Comparison of ENCODE assay signal across 8 cellular contexts in the genomic region with DNA sequence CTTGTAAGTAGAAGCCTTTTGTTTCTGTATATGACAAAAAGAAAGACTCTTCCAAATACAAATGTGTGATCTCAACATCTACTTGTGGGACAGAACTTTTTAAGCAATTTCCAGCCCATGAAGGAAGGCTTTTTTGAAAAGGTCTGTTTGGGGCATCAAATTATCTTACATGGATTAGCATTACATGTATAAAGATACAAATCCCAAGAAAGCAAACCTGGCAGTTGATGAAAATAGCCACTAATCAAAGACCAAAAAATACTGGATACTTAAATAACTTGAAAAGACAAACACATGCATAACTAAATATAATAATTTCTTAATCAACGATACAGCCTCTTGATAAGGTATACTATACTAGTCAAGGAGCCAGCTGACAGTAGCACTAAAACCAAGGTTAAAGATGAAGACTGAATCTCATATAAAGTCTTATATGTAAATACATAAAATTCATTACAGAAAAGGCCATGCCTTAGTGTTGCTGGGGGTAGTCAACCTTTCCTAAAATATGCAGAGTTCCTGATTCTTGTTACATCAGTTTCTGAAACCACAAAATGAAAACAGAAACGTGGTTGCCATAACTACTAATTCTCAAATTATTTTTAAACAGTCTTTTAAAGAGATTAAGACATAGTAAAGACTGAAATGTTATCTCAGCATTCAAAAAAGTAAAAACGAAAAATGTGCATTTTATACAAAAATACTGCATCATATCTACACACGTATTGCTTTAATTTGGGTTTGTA. TPM values are rescaled to one million over a fixed set of nuclear protein-coding genes. Genes with fewer than 3 reads are reported as not detected.
DNase-seq lines count a peak whose midpoint lies in the region; ATAC-seq, FAIRE-seq and TF ChIP-seq lines count a peak whose summit lies in the region.

No MANE protein-coding gene starts in this region.

- H3K9me3 ChIP-seq in parathyroid adenoma (ENCODE audit: control insufficient read depth, low read length), result no peaks in the 10 kb centered on the region

- ATAC-seq in GM21737 (IDR thresholded peaks at IDR 0.05; ENCODE audit: unreplicated experiment) (peak; percentile 28), HG03039 (IDR thresholded peaks at IDR 0.05; ENCODE audit: unreplicated experiment) (no peak)

- intact Hi-C loops in dorsolateral prefrontal cortex (cut with DNase I), result loop anchor here (5.0 kb wide), 2 partner anchors 43 to 163 kb away; no protein-coding TSS in a partner anchor

- DNase-seq in AG10803 (ENCODE audit: low read depth), result peak; percentile 85
- peak; percentile 66 for DNase-seq in RCC 7860 (ENCODE audit: low spot score)
- no peak for DNase-seq in dorsolateral prefrontal cortex
- no peak for DNase-seq in activated CD4-positive, alpha-beta T cell treated with anti-CD3 and anti-CD28 coated beads for 48 hours
- DNase-seq in GM20000 (ENCODE audit: low spot score), result no peak

- H3K27ac ChIP-seq in dorsolateral prefrontal cortex, result peak overlapping the region; percentile 72 to 97 (median 93)
- peak overlapping the region; percentile 15 for H3K27ac ChIP-seq in parathyroid adenoma

- H3K27me3 ChIP-seq in dorsolateral prefrontal cortex (no peaks in the 10 kb centered on the region), parathyroid adenoma (ENCODE audit: control insufficient read depth, insufficient read depth, low read length) (no peaks in the 10 kb centered on the region)

- no peaks in the 10 kb centered on the region for H3K36me3 ChIP-seq in parathyroid adenoma (ENCODE audit: control insufficient read depth, insufficient read depth, low read length)

- H3K4me2 ChIP-seq in parathyroid adenoma (ENCODE audit: low read length), result no peak overlapping the region

- no peak overlapping the region for H2AFZ ChIP-seq in parathyroid adenoma

- FAIRE-seq in RCC 7860 (lab: Jason Lieb, UNC), result peak; percentile 45

- H3K4me1 ChIP-seq in parathyroid adenoma, result peaks cover 3% of the 10 kb centered on the region

- H3K79me2 ChIP-seq in parathyroid adenoma, result peaks cover under 1% of the 10 kb centered on the region

- no peak for TF ChIP-seq CTCF in AG10803 (conservative IDR thresholded peaks at IDR 0.05; ENCODE audit: low read length)
- TF ChIP-seq CTCF in dorsolateral prefrontal cortex (IDR thresholded peaks at IDR 0.05 in 54 of 56, conservative IDR thresholded peaks at IDR 0.05 in 2 of 56; ENCODE audit: low read depth in 1 of 56, partially characterized antibody in 56 of 56), result peak in 1 of 56 donors; percentile 2
- no peak for TF ChIP-seq CTCF in parathyroid adenoma (IDR thresholded peaks at IDR 0.05)
- no peak for TF ChIP-seq CTCF in GM20000 (IDR thresholded peaks at IDR 0.05; ENCODE audit: extremely low read depth, missing control alignments)

- H3K4me3 ChIP-seq in AG10803 (ENCODE audit: low read length), result peak overlapping the region; percentile 79
- H3K4me3 ChIP-seq in dorsolateral prefrontal cortex, result peak overlapping the region; percentile 25 to 74 (median 56)
- H3K4me3 ChIP-seq in parathyroid adenoma (ENCODE audit: low read depth, low read length), result no peak overlapping the region

- no peak overlapping the region for H3K9ac ChIP-seq in parathyroid adenoma

RNA-seq across cellular contexts. Expression of gene ANKRD28, which starts 2.0 kb away (rescaled TPM):
- total RNA-seq in dorsolateral prefrontal cortex, result 100 to 1,000 TPM in 4 of 120 experiments, 10 to 100 TPM in 116; 46.9 to 110 (median 74.2) TPM

Comparison
In these comparisons a context has a peak if more than half of its experiments do, and no peak if none do; other contexts are left out.
1. DNase-seq: peak in AG10803 (single experiment) and RCC 7860 (single experiment); none in dorsolateral prefrontal cortex (0 of 10), activated CD4-positive, alpha-beta T cell treated with anti-CD3 and anti-CD28 coated beads for 48 hours (single experiment) and GM20000 (single experiment).